ENCODE assay signal across 17 cellular contexts in the genomic region with DNA sequence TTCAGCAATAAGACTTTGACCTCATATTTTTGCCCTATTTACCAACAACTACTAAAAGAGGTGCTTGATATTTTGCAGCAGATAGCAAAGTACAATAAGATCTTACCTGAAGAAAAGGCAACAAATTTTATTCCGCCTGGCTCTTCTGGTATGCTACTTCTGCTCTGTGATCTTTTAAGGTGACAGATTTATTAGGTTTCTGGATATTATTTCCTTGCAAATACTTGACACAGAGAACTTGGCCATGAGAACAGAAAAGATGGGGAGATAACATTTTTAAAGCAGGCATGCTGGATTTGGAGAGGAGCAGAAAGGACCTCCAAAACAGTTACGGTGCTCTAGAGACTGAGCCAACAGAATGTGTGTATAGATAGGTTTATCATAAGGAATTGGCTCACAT.
DNase-seq lines count a peak whose midpoint lies in the region; ATAC-seq and TF ChIP-seq lines count a peak whose summit lies in the region.
"Had no signal": no experiment of that assay in that cellular context is flagged by ENCODE, and none has a peak within 500 bp of the region (broad histone marks: within the 10 kb centered on the region; RNA-seq: fewer than 3 reads in every experiment).

No MANE protein-coding gene starts in this region.

- no peak overlapping the region for H2AFZ ChIP-seq in trophoblast cell (ENCODE audit: insufficient read depth, low read length, poor library complexity)

- H3K9ac ChIP-seq in trophoblast cell (ENCODE audit: low read length) (no peak overlapping the region), endodermal cell (ENCODE audit: extremely low read depth, low read length, poor library complexity, severe bottlenecking) (no peak overlapping the region)

- no peak overlapping the region for H2BK120ac ChIP-seq in trophoblast cell (ENCODE audit: insufficient read depth, low read length, poor library complexity)

- no peaks in the 10 kb centered on the region for H3K27me3 Mint-ChIP-seq in mesothelial cell of epicardium (ENCODE audit: low read depth)
- H3K27me3 Mint-ChIP-seq in endodermal cell (ENCODE audit: insufficient read depth): peaks cover 2% of the 10 kb centered on the region

- H3K27ac Mint-ChIP-seq in mesothelial cell of epicardium (peak overlapping the region; percentile 44), endodermal cell (no peak overlapping the region)
- H3K27ac Mint-ChIP-seq: CD4-positive, alpha-beta memory T cell; HFFc6 had no signal

- TF ChIP-seq EP300 in sigmoid colon (IDR thresholded peaks at IDR 0.05): peak in 3 of 4 donors; percentile 47 to 82 (median 54)

- no peak for DNase-seq in mesothelial cell of epicardium (ENCODE audit: low spot score in 2 of 2, unreplicated experiment in 2 of 2)
- DNase-seq in trophoblast cell: no peak
- DNase-seq in sigmoid colon: no peak
- no peak for DNase-seq in right atrium auricular region (ENCODE audit: low spot score)
- DNase-seq in NCI-H345 treated with DMSO at 0.1 percent for 48 hours (lab: John Stamatoyannopoulos, UW; ENCODE audit: unreplicated experiment): no peak
- DNase-seq in endodermal cell: no peak
- DNase-seq: C1 segment of cervical spinal cord; Calu3; CD4-positive, alpha-beta memory T cell; COR-L47; DMS53; DMS79 treated with DMSO at 0.1 percent for 48 hours; GF-D8; GOT3; HFFc6 had no signal

- no peaks in the 10 kb centered on the region for H3K36me3 Mint-ChIP-seq in mesothelial cell of epicardium
- H3K36me3 Mint-ChIP-seq in endodermal cell (ENCODE audit: low read depth): no peaks in the 10 kb centered on the region
- H3K36me3 Mint-ChIP-seq: CD4-positive, alpha-beta memory T cell had no signal

- H3K4me3 ChIP-seq in trophoblast cell (ENCODE audit: low read depth, low read length) (no peak overlapping the region), sigmoid colon (no peak overlapping the region), right atrium auricular region (no peak overlapping the region), endodermal cell (ENCODE audit: low read length) (no peak overlapping the region)
- H3K4me3 ChIP-seq: HAP-1 had no signal

- H3K36me3 ChIP-seq in trophoblast cell (ENCODE audit: control insufficient read depth in 1 of 2, insufficient read depth in 2 of 2, low read length in 2 of 2) (no peaks in the 10 kb centered on the region), sigmoid colon (no peaks in the 10 kb centered on the region), right atrium auricular region (no peaks in the 10 kb centered on the region), endodermal cell (ENCODE audit: control insufficient read depth, insufficient read depth, low read length) (no peaks in the 10 kb centered on the region)
- H3K36me3 ChIP-seq: HAP-1 had no signal

- no peak overlapping the region for H4K12ac ChIP-seq in trophoblast cell (ENCODE audit: low read depth, low read length)

- H3K79me2 ChIP-seq in trophoblast cell (ENCODE audit: control insufficient read depth, insufficient read depth, low read length, poor library complexity): no peaks in the 10 kb centered on the region

- no peak overlapping the region for H3K18ac ChIP-seq in trophoblast cell (ENCODE audit: low read length)

- TF ChIP-seq POLR2A in sigmoid colon (IDR thresholded peaks at IDR 0.05): no peak

- no peak overlapping the region for H3K14ac ChIP-seq in trophoblast cell (ENCODE audit: low read length)

- no peak overlapping the region for H4K91ac ChIP-seq in trophoblast cell (ENCODE audit: low read depth, low read length)

- H3K9me3 ChIP-seq in trophoblast cell (ENCODE audit: insufficient read depth, low read depth, low read length) (peaks cover 3% of the 10 kb centered on the region), sigmoid colon (no peaks in the 10 kb centered on the region), right atrium auricular region (no peaks in the 10 kb centered on the region), endodermal cell (ENCODE audit: control insufficient read depth, low read length) (no peaks in the 10 kb centered on the region)
- H3K9me3 ChIP-seq: HAP-1 had no signal

- no peak overlapping the region for H3K4me3 Mint-ChIP-seq in mesothelial cell of epicardium
- H3K4me3 Mint-ChIP-seq in endodermal cell: no peak overlapping the region
- H3K4me3 Mint-ChIP-seq: CD4-positive, alpha-beta memory T cell; HFFc6 had no signal

- intact Hi-C loops in sigmoid colon (cut with DNase I): loop anchor here (10.0 kb wide), 1 partner anchor 573 kb away; the partner anchor contains the start of gene GK5

- no peak overlapping the region for H3K4ac ChIP-seq in trophoblast cell (ENCODE audit: low read depth, low read length)

- no peak for ATAC-seq in HG02678 (IDR thresholded peaks at IDR 0.05; ENCODE audit: unreplicated experiment)

- H3K27me3 ChIP-seq in trophoblast cell (ENCODE audit: insufficient read depth, low read length) (no peaks in the 10 kb centered on the region), sigmoid colon (no peaks in the 10 kb centered on the region), right atrium auricular region (no peaks in the 10 kb centered on the region), endodermal cell (ENCODE audit: control insufficient read depth, insufficient read depth, low read length, poor library complexity, severe bottlenecking) (no peaks in the 10 kb centered on the region)

- TF ChIP-seq CTCF in mesothelial cell of epicardium (IDR thresholded peaks at IDR 0.05; ENCODE audit: unreplicated experiment) (no peak), sigmoid colon (IDR thresholded peaks at IDR 0.05) (no peak), right atrium auricular region (IDR thresholded peaks at IDR 0.05) (no peak), endodermal cell (conservative IDR thresholded peaks at IDR 0.05) (no peak)

- H3K4me1 ChIP-seq in trophoblast cell (ENCODE audit: control insufficient read depth in 1 of 2, insufficient read depth in 2 of 2, low read length in 2 of 2) (peaks cover 3 to 5% of the 10 kb centered on the region in 2 experiments), sigmoid colon (peaks cover 0 to 87% (median 71%) of the 10 kb centered on the region in 4 donors), right atrium auricular region (no peaks in the 10 kb centered on the region), endodermal cell (ENCODE audit: control insufficient read depth, insufficient read depth, low read length) (no peaks in the 10 kb centered on the region)
- H3K4me1 ChIP-seq: HAP-1 had no signal

- H3K27ac ChIP-seq in trophoblast cell (ENCODE audit: low read depth, low read length) (peak overlapping the region; percentile 21), sigmoid colon (peak overlapping the region in 3 of 4 donors; percentile 74 to 93 (median 82)), right atrium auricular region (no peak overlapping the region), endodermal cell (ENCODE audit: low read depth, low read length) (no peak overlapping the region)

- H2BK5ac ChIP-seq in trophoblast cell (ENCODE audit: low read depth, low read length, poor library complexity): no peak overlapping the region

- no peak overlapping the region for H4K8ac ChIP-seq in trophoblast cell (ENCODE audit: low read depth, low read length)

- peaks cover 6% of the 10 kb centered on the region for H3K9me3 Mint-ChIP-seq in mesothelial cell of epicardium
- peaks cover 8% of the 10 kb centered on the region for H3K9me3 Mint-ChIP-seq in endodermal cell
- H3K9me3 Mint-ChIP-seq: CD4-positive, alpha-beta memory T cell; HFFc6 had no signal

- H3K4me1 Mint-ChIP-seq in mesothelial cell of epicardium (peaks cover 26% of the 10 kb centered on the region), endodermal cell (peaks cover 5% of the 10 kb centered on the region)
- H3K4me1 Mint-ChIP-seq: CD4-positive, alpha-beta memory T cell had no signal

- WGBS in trophoblast cell (ENCODE audit: extremely low coverage, insufficient coverage, insufficient read length): no CpG with 5 or more reads among the region's 2 CpGs
- WGBS in sigmoid colon, 2 donors: 46 to 79% methylated on average over 2 of the region's 2 CpGs
- 86 to 90% methylated on average over 2 of the region's 2 CpGs for WGBS in endodermal cell (ENCODE audit: insufficient coverage in 1 of 2, insufficient read length in 1 of 2), 2 experiments

- no peak overlapping the region for H3K23ac ChIP-seq in trophoblast cell (ENCODE audit: low read length)

- peaks cover 2% of the 10 kb centered on the region for H3K79me1 ChIP-seq in trophoblast cell (ENCODE audit: low read length)

- no peak overlapping the region for H3K4me2 ChIP-seq in trophoblast cell (ENCODE audit: low read length)

- no peak overlapping the region for H2AK5ac ChIP-seq in trophoblast cell (ENCODE audit: low read length)

- no peak overlapping the region for H2BK12ac ChIP-seq in trophoblast cell (ENCODE audit: low read length)

Comparison
In these comparisons a context has a peak if more than half of its experiments do, and no peak if none do; other contexts are left out.
1. H3K27ac ChIP-seq: peak in trophoblast cell (single experiment) and sigmoid colon (3 of 4); none in right atrium auricular region (0 of 2) and endodermal cell (single experiment).